Comparison of ENCODE assay signal across 9 cellular contexts in the genomic region with DNA sequence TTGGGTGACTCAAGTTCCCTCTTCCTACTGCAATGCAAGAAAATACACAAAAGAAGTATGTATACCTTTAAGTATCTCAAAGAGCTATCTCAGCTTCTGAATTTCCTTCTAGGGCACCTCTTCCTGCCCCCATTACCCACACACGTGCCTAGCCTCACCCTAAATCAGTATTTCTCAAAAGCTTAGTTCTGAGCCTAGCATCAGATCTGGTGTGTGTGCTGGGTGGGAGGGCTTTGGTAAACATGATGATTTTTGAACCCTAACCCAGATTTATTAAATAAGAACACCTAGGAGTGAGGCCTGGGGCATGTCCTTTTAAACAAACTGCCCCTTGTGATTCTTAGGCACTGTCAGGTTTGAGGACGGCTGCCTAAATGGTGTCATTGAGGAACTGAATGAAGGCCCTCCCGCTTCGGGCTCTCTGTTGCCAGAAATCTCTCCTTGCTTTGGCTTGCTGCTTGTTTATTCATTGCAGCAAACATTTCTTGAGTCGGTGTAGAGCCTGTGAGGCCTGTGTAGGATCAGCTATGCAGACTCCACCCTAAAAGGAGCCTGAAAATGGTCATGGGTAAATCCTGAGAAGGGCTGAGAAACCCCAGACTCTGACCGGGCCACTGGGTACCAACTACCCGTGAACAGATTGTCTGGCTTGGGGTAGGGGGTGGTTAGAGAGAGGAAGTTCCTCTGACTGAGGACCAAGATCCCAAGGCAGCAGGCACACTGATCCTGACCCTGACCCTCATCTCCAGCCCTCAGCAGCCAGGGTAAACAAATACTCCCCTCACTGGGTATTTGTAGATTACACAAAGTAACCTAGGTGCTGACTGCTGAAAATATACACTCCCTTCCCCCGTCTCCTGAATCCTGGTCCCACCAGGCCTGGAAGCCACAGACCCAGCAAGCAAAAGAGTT. TPM values are rescaled to one million over a fixed set of nuclear protein-coding genes. Genes with fewer than 3 reads are reported as not detected.
DNase-seq lines count a peak whose midpoint lies in the region; ATAC-seq and TF ChIP-seq lines count a peak whose summit lies in the region.
"Had no signal": no experiment of that assay in that cellular context is flagged by ENCODE, and none has a peak within 500 bp of the region (broad histone marks: within the 10 kb centered on the region; RNA-seq: fewer than 3 reads in every experiment).

No MANE protein-coding gene starts in this region.

- intact Hi-C loops in activated CD4-positive, alpha-beta T cell treated with anti-CD3 and anti-CD28 coated beads, Interleukin-2, amount 10 ng/mL, durations not matched to agents 24 days and 14 days (cut with micrococcal nuclease) = loop anchor here (1.0 to 5.0 kb wide), 9 partner anchors 13 to 349 kb away; a partner anchor contains a TSS
- intact Hi-C loops in left lung (cut with DNase I) = no loop called here
- intact Hi-C loops in left colon (cut with DNase I, micrococcal nuclease) = no loop called here

- TF ChIP-seq POLR2A in suprapubic skin (IDR thresholded peaks at IDR 0.05) = no peak

- H3K36me3 ChIP-seq in left lung = no peaks in the 10 kb centered on the region
- no peaks in the 10 kb centered on the region for H3K36me3 ChIP-seq in suprapubic skin
- H3K36me3 ChIP-seq in BE2C = no peaks in the 10 kb centered on the region
- H3K36me3 ChIP-seq: MG63 had no signal

- no peak for ATAC-seq in activated naive CD4-positive, alpha-beta T cell treated with anti-CD3 and anti-CD28 coated beads, Interleukin-2, amount 50 U/mL, for 72 hours
- ATAC-seq in left lung (peak; percentile 0), left colon (no peak), GM18511 (IDR thresholded peaks at IDR 0.05; ENCODE audit: unreplicated experiment) (no peak)

- no peak for DNase-seq in activated CD4-positive, alpha-beta T cell treated with anti-CD3 and anti-CD28 coated beads, Interleukin-2, amount 10 ng/mL, durations not matched to agents 24 days and 14 days
- DNase-seq in activated CD4-positive, alpha-beta T cell treated with anti-CD3 and anti-CD28 coated beads for 48 hours = no peak
- no peak for DNase-seq in activated naive CD4-positive, alpha-beta T cell treated with anti-CD3 and anti-CD28 coated beads, Interleukin-2, amount 50 U/mL, for 72 hours (ENCODE audit: low spot score in 2 of 2)
- DNase-seq in left lung = no peak
- DNase-seq in suprapubic skin (ENCODE audit: low spot score in 2 of 2) = no peak
- DNase-seq in BE2C = no peak
- DNase-seq in left colon = no peak
- DNase-seq: MG63 had no signal

- no peaks in the 10 kb centered on the region for H3K36me3 Mint-ChIP-seq in activated CD4-positive, alpha-beta T cell treated with anti-CD3 and anti-CD28 coated beads, Interleukin-2, amount 10 ng/mL, durations not matched to agents 24 days and 14 days (ENCODE audit: low read depth)
- H3K36me3 Mint-ChIP-seq in activated naive CD4-positive, alpha-beta T cell treated with anti-CD3 and anti-CD28 coated beads, Interleukin-2, amount 50 U/mL, for 72 hours = no peaks in the 10 kb centered on the region

- peak overlapping the region; percentile 90 to 99 for H3K27ac ChIP-seq in left lung
- H3K27ac ChIP-seq in suprapubic skin = peak overlapping the region; percentile 96

- peak overlapping the region; percentile 77 for H3K27ac Mint-ChIP-seq in activated CD4-positive, alpha-beta T cell treated with anti-CD3 and anti-CD28 coated beads, Interleukin-2, amount 10 ng/mL, durations not matched to agents 24 days and 14 days
- H3K27ac Mint-ChIP-seq in activated naive CD4-positive, alpha-beta T cell treated with anti-CD3 and anti-CD28 coated beads, Interleukin-2, amount 50 U/mL, for 72 hours = peak overlapping the region; percentile 87 to 89

- H3K4me1 ChIP-seq in left lung = peaks cover 20 to 86% of the 10 kb centered on the region in 2 donors
- H3K4me1 ChIP-seq in suprapubic skin = peaks cover 55% of the 10 kb centered on the region
- H3K4me1 ChIP-seq in BE2C = no peaks in the 10 kb centered on the region; the same call in 1 of the 2 replicates

- no peaks in the 10 kb centered on the region for H3K27me3 ChIP-seq in left lung
- no peaks in the 10 kb centered on the region for H3K27me3 ChIP-seq in suprapubic skin
- peaks cover 29% of the 10 kb centered on the region for H3K27me3 ChIP-seq in BE2C
- H3K27me3 ChIP-seq: MG63 had no signal

- no peaks in the 10 kb centered on the region for H3K27me3 Mint-ChIP-seq in activated CD4-positive, alpha-beta T cell treated with anti-CD3 and anti-CD28 coated beads, Interleukin-2, amount 10 ng/mL, durations not matched to agents 24 days and 14 days

- peak overlapping the region; percentile 67 to 71 for H3K4me3 ChIP-seq in left lung
- H3K4me3 ChIP-seq in suprapubic skin = peak overlapping the region; percentile 77
- no peak overlapping the region for H3K4me3 ChIP-seq in BE2C (ENCODE audit: low read depth, low read length)
- H3K4me3 ChIP-seq: MG63 had no signal

- TF ChIP-seq EP300 in suprapubic skin (IDR thresholded peaks at IDR 0.05) = no peak

- H3K4me3 Mint-ChIP-seq in activated CD4-positive, alpha-beta T cell treated with anti-CD3 and anti-CD28 coated beads, Interleukin-2, amount 10 ng/mL, durations not matched to agents 24 days and 14 days = peak overlapping the region; percentile 86

- H3K9me3 ChIP-seq in left lung (no peaks in the 10 kb centered on the region), suprapubic skin (no peaks in the 10 kb centered on the region), BE2C (no peaks in the 10 kb centered on the region)
- H3K9me3 ChIP-seq: MG63 had no signal

- H3K9me3 Mint-ChIP-seq in activated CD4-positive, alpha-beta T cell treated with anti-CD3 and anti-CD28 coated beads, Interleukin-2, amount 10 ng/mL, durations not matched to agents 24 days and 14 days = no peaks in the 10 kb centered on the region
- H3K9me3 Mint-ChIP-seq in activated naive CD4-positive, alpha-beta T cell treated with anti-CD3 and anti-CD28 coated beads, Interleukin-2, amount 50 U/mL, for 72 hours = no peaks in the 10 kb centered on the region

- H3K4me1 Mint-ChIP-seq in activated CD4-positive, alpha-beta T cell treated with anti-CD3 and anti-CD28 coated beads, Interleukin-2, amount 10 ng/mL, durations not matched to agents 24 days and 14 days = peaks cover 63% of the 10 kb centered on the region

- WGBS in suprapubic skin = 24% methylated on average over 8 of the region's 8 CpGs

- TF ChIP-seq CTCF in left lung (IDR thresholded peaks at IDR 0.05) (no peak), suprapubic skin (IDR thresholded peaks at IDR 0.05) (no peak), BE2C (IDR thresholded peaks at IDR 0.05; ENCODE audit: low read depth, low read length) (no peak)

RNA-seq across cellular contexts. Expression of a gene that starts 3.0 kb away (rescaled TPM):
- total RNA-seq in activated CD4-positive, alpha-beta T cell treated with anti-CD3 and anti-CD28 coated beads, Interleukin-2, amount 10 ng/mL, durations not matched to agents 24 days and 14 days = 3.0 and 3.3 TPM in 2 replicates
- 1 to 10 TPM; 6.7 to 8.5 TPM for total RNA-seq in activated naive CD4-positive, alpha-beta T cell treated with anti-CD3 and anti-CD28 coated beads, Interleukin-2, amount 50 U/mL, for 72 hours
- total RNA-seq in left lung (10 to 100 TPM; 45.0 to 65.3 TPM), suprapubic skin (10 to 100 TPM; 16.1 to 22.9 (median 20.8) TPM), left colon (10 to 100 TPM; 32.9 to 51.4 TPM)
- polyA plus RNA-seq in BE2C (2012; ENCODE audit: insufficient read depth, insufficient read length, low read depth) = 0.28 TPM
